Comparison of ENCODE assay signal across 8 cellular contexts in the genomic region with DNA sequence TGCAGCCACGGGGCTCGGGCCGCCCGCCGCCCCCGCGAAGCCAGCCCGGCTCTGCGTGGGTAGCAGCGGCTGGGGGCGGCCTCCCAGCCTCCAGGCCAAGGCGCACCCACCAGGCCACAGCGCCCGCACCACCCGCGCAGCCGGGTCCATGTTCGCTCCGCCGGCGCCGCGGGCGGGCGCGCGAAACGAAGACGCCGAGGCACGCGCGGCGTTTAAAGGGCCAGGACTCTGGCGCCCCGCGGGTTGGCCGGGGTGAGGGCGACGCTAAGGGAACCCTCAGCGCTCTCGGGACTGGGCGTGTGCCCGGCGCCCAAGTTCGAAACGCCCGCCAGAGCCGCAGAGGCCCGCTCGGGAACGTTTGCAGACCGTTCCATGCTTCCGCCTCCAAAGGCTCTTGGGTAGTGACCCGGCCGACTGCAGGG. TPM values are rescaled to one million over a fixed set of nuclear protein-coding genes. Genes with fewer than 3 reads are reported as not detected.
DNase-seq lines count a peak whose midpoint lies in the region; ATAC-seq and FAIRE-seq lines count a peak whose summit lies in the region.

A gene (minus strand): TSS at position 162 of the 422 bp plus-strand sequence. CDS start 12 bp downstream, at position 150.

- H3K27me3 ChIP-seq in H7 (ENCODE audit: control insufficient read depth, insufficient read depth, low read length) (peaks cover 6% of the 10 kb centered on the region), right cardiac atrium (ENCODE audit: control insufficient read depth, insufficient read depth) (no peaks in the 10 kb centered on the region)

- no peaks in the 10 kb centered on the region for H3K36me3 Mint-ChIP-seq in T-helper 17 cell (ENCODE audit: low read depth)

- peak within 1 kb of the TSS; percentile 99 for H3K4me3 Mint-ChIP-seq in T-helper 17 cell

- H3K27ac ChIP-seq in right cardiac atrium (ENCODE audit: low read length): peak within 1 kb of the TSS; percentile 95

- peaks cover 27% of the 10 kb centered on the region for H3K4me1 Mint-ChIP-seq in T-helper 17 cell

- H3K27me3 Mint-ChIP-seq in T-helper 17 cell: no peaks in the 10 kb centered on the region

- H3K9me3 ChIP-seq in T-helper 17 cell (ENCODE audit: control insufficient read depth, low read length, poor library complexity, severe bottlenecking) (no peaks in the 10 kb centered on the region), right cardiac atrium (ENCODE audit: control insufficient read depth, low read length) (no peaks in the 10 kb centered on the region)

- intact Hi-C loops in right cardiac atrium (cut with DNase I): no loop called here

- DNase-seq in H7 (peak; percentile 89), M059J (ENCODE audit: low read depth) (peak; percentile 85), T-helper 17 cell (peak; percentile 76 to 79 (median 79)), amygdala (lab: John Stamatoyannopoulos, UW) (peak in 52 of 56 donors; percentile 15 to 88 (median 74)), right cardiac atrium (peak; percentile 88 to 96 (median 94)), pulmonary artery endothelial cell (ENCODE audit: low read depth, low spot score) (peak; percentile 55), urothelium cell line (ENCODE audit: low spot score) (peak; percentile 85)

- H3K36me3 ChIP-seq in H7 (replicated peaks; ENCODE audit: control insufficient read depth, insufficient read depth, low read length): peaks cover 12% of the 10 kb centered on the region

- peak within 1 kb of the TSS; percentile 96 for H3K27ac Mint-ChIP-seq in T-helper 17 cell

- ATAC-seq in T-helper 17 cell (peak; percentile 79), right cardiac atrium (peak; percentile 89)

- peaks cover 6% of the 10 kb centered on the region for H3K4me1 ChIP-seq in right cardiac atrium (ENCODE audit: control insufficient read depth, insufficient read depth, low read length)

- H3K4me3 ChIP-seq in GM08714 (ENCODE audit: low read length) (peak within 1 kb of the TSS; percentile 98), H7 (ENCODE audit: insufficient read depth, low read depth, low read length) (peak within 1 kb of the TSS; percentile 71), right cardiac atrium (ENCODE audit: low read length) (peak within 1 kb of the TSS; percentile 96)

- no peak for FAIRE-seq in urothelium cell line (lab: Jason Lieb, UNC)

- under 1% methylated on average over 56 of the region's 56 CpGs for WGBS in right cardiac atrium

RNA-seq across cellular contexts. Expression of the gene that starts here (rescaled TPM):
- total RNA-seq in H7 (2014; rRNA removed; shearing (Covaris generic)): 143 and 197 TPM in 2 replicates
- 34.9 and 53.8 TPM in 2 replicates for total RNA-seq in M059J (2014; rRNA removed; shearing (Covaris generic))
- 10 to 100 TPM; 46.4 to 58.2 TPM for total RNA-seq in T-helper 17 cell
- 100 to 1,000 TPM; 122 to 128 (median 126) TPM for total RNA-seq in right cardiac atrium
- 162 TPM for polyA plus RNA-seq in right cardiac atrium
- 103 and 129 TPM in 2 replicates for total RNA-seq in pulmonary artery endothelial cell

Comparison
In these comparisons a context has a peak if more than half of its experiments do, and no peak if none do; other contexts are left out.
1. Peak in every context shown above with its lines: DNase-seq, ATAC-seq, H3K4me3 ChIP-seq and H3K27ac ChIP-seq.